In genomic region chr2:102082591-102083586, GRCh38 we compare ENCODE assay signal across 7 cellular contexts. TPM values are rescaled to one million over a fixed set of nuclear protein-coding genes. Genes with fewer than 3 reads are reported as not detected.
A peak's percentile ranks its signal among the peaks of the same experiment; 100 is the strongest.
DNase-seq lines count a peak whose midpoint lies in the region; ATAC-seq and TF ChIP-seq lines count a peak whose summit lies in the region.

No MANE protein-coding gene starts in this region.

- no peaks in the 10 kb centered on the region for H3K27me3 Mint-ChIP-seq in activated naive CD8-positive, alpha-beta T cell

- CTCF ChIA-PET in PC-3 (lab: Charles Lee) = no interaction called here
- CTCF ChIA-PET in HEK293T (lab: Yijun Ruan, JAX) = interaction anchor here (0.6 kb wide), 1 partner anchor 17 kb away, joined by 5 read pairs; no protein-coding TSS in a partner anchor

- H3K4me1 ChIP-seq in PC-3 (ENCODE audit: insufficient read depth, low read length) = peaks cover 11% of the 10 kb centered on the region

- H3K4me3 Mint-ChIP-seq in activated naive CD8-positive, alpha-beta T cell = peak overlapping the region; percentile 79

- TF ChIP-seq CTCF in PC-3 (conservative IDR thresholded peaks at IDR 0.05; ENCODE audit: low read depth, low read length) (no peak), kidney epithelial cell (IDR thresholded peaks at IDR 0.05; ENCODE audit: insufficient read depth, low read length, poor library complexity, severe bottlenecking) (no peak)

- no peaks in the 10 kb centered on the region for H4K20me1 ChIP-seq in PC-3 (ENCODE audit: low read length)

- H3K9me2 ChIP-seq in PC-3 (replicated peaks; ENCODE audit: low read length) = no peaks in the 10 kb centered on the region

- H3K27ac Mint-ChIP-seq in activated naive CD8-positive, alpha-beta T cell = peak overlapping the region; percentile 98

- H3K9me3 Mint-ChIP-seq in activated naive CD8-positive, alpha-beta T cell (ENCODE audit: low read depth) = peaks cover 5% of the 10 kb centered on the region

- no peak overlapping the region for H3K27ac ChIP-seq in PC-3 (ENCODE audit: low read length)

- peaks cover 3% of the 10 kb centered on the region for H3K36me3 Mint-ChIP-seq in activated naive CD8-positive, alpha-beta T cell

- H3K4me3 ChIP-seq in PC-3 (ENCODE audit: low read length) = no peak overlapping the region
- H3K4me3 ChIP-seq in kidney epithelial cell (ENCODE audit: low read depth, low read length) = no peak overlapping the region

- no peaks in the 10 kb centered on the region for H3K9me3 ChIP-seq in PC-3 (ENCODE audit: low read length)

- DNase-seq in PC-3 (peak; percentile 56), kidney epithelial cell (ENCODE audit: low read depth) (peak; percentile 84), HEK293T (ENCODE audit: extremely low spot score) (no peak)
- DNase-seq in stimulated activated CD8-positive, alpha-beta memory T cell treated with anti-CD3 and anti-CD28 coated beads, Interleukin-4, amount 100 ng/mL, for 48 hours = peak; percentile 57

- intact Hi-C loops in PC-3 (cut with micrococcal nuclease) = no loop called here

- POLR2A ChIA-PET in PC-3 (lab: Charles Lee; ENCODE audit: unreplicated experiment) (interaction anchor here (0.5 kb wide), 1 partner anchor 59 kb away, joined by 4 read pairs; the partner anchor contains the start of gene IL1R1), HEK293T (lab: Yijun Ruan, JAX) (no interaction called here)

- no peaks in the 10 kb centered on the region for H3K36me3 ChIP-seq in PC-3 (ENCODE audit: low read depth, low read length)
- no peaks in the 10 kb centered on the region for H3K36me3 ChIP-seq in kidney epithelial cell (ENCODE audit: control insufficient read depth, insufficient read depth, low read length)

- no peaks in the 10 kb centered on the region for H3K79me2 ChIP-seq in PC-3 (ENCODE audit: low read length)

- H3K4me1 Mint-ChIP-seq in activated naive CD8-positive, alpha-beta T cell (ENCODE audit: low read depth) = peaks cover 53% of the 10 kb centered on the region

- no peak overlapping the region for H2AFZ ChIP-seq in PC-3 (ENCODE audit: low read length)

- no peak overlapping the region for H3K9ac ChIP-seq in PC-3 (ENCODE audit: low read length)

- BruUV-seq in PC-3 (replicated peaks; lab: Mats Ljungman, UMichigan) = no TSS peak

- peak overlapping the region; percentile 26 for H3K4me2 ChIP-seq in PC-3 (ENCODE audit: low read length)

- H3K27me3 ChIP-seq in PC-3 (ENCODE audit: low read length) (no peaks in the 10 kb centered on the region), kidney epithelial cell (ENCODE audit: control insufficient read depth, insufficient read depth, low read length) (no peaks in the 10 kb centered on the region)

- peak; percentile 84 for ATAC-seq in GM18858 (IDR thresholded peaks at IDR 0.05; ENCODE audit: unreplicated experiment)
- peak; percentile 81 for ATAC-seq in HG02884 (IDR thresholded peaks at IDR 0.05; ENCODE audit: unreplicated experiment)
- peak; percentile 31; the same call in 1 of the 2 replicates for ATAC-seq in PC-3

- H3F3A ChIP-seq in PC-3 (ENCODE audit: low read length, unreplicated experiment) = no peaks in the 10 kb centered on the region

TF ChIP-seq in HEK293T, 16 proteins besides CTCF, POLR2A, EP300 and RAD21:
- TF ChIP-seq LEF1 (IDR thresholded peaks at IDR 0.05; ENCODE audit: borderline replicate concordance) = no peak
- no peak for TF ChIP-seq SUZ12 (IDR thresholded peaks at IDR 0.05)
- TF ChIP-seq SP1 (IDR thresholded peaks at IDR 0.05) = no peak
- no peak for TF ChIP-seq ARNT (IDR thresholded peaks at IDR 0.05)
- no peak for TF ChIP-seq L3MBTL2 (conservative IDR thresholded peaks at IDR 0.05)
- TF ChIP-seq BHLHE40 (IDR thresholded peaks at IDR 0.05; ENCODE audit: borderline replicate concordance) = no peak
- no peak for TF ChIP-seq CTBP1 (IDR thresholded peaks at IDR 0.05; ENCODE audit: borderline replicate concordance)

RNA-seq across cellular contexts. Expression of gene IL1R1, which starts 59.7 kb away (rescaled TPM):
- total RNA-seq in PC-3 (2014; rRNA removed) (0.40 and 0.69 TPM in 2 replicates), kidney epithelial cell (8.7 and 12.9 TPM in 2 replicates)

Comparison
In these comparisons a context has a peak if more than half of its experiments do, and no peak if none do; other contexts are left out.
1. ATAC-seq: peak in every context shown above with its lines; median percentile 84 in GM18858; 81 in HG02884; 31 in PC-3.